Comparison of ENCODE assay signal across 7 cellular contexts in genomic region chr6:30006170-30007131, GRCh38. TPM values are rescaled to one million over a fixed set of nuclear protein-coding genes. Genes with fewer than 3 reads are reported as not detected.
A peak's percentile ranks its signal among the peaks of the same experiment; 100 is the strongest.
DNase-seq lines count a peak whose midpoint lies in the region; ATAC-seq, FAIRE-seq and TF ChIP-seq lines count a peak whose summit lies in the region.

No MANE protein-coding gene starts in this region.

- no peaks in the 10 kb centered on the region for H3K9me1 ChIP-seq in K562 (ENCODE audit: control insufficient read depth, insufficient read depth, low read length)

- 78% methylated on average over 50 of the region's 74 CpGs for WGBS in K562 (ENCODE audit: insufficient coverage, low coverage, missing lambda C conversion rate)

- TF ChIP-seq RAD21 in K562 (CRISPR knock-in tag; conservative IDR thresholded peaks at IDR 0.05 in 1 of 2, IDR thresholded peaks at IDR 0.05 in 1 of 2) = no peak

- no peaks in the 10 kb centered on the region for H4K20me1 ChIP-seq in K562 (replicated peaks; ENCODE audit: control insufficient read depth, insufficient read depth, low read length)

- H3K9me3 ChIP-seq in NT2/D1 (ENCODE audit: insufficient read depth, low read length) = no peaks in the 10 kb centered on the region
- H3K9me3 ChIP-seq in K562 (replicated peaks; ENCODE audit: control insufficient read depth, insufficient read depth, low read depth, low read length) = no peaks in the 10 kb centered on the region
- no peaks in the 10 kb centered on the region for H3K9me3 ChIP-seq in kidney (ENCODE audit: control insufficient read depth in 1 of 2, low read length in 2 of 2)

- no peaks in the 10 kb centered on the region for H3K36me3 ChIP-seq in NT2/D1 (ENCODE audit: insufficient read depth, insufficient read length, low read length)
- no peaks in the 10 kb centered on the region for H3K36me3 ChIP-seq in K562 (ENCODE audit: control insufficient read depth, insufficient read depth, low read length)
- H3K36me3 ChIP-seq in kidney (ENCODE audit: control insufficient read depth in 1 of 2, insufficient read depth in 2 of 2, low read length in 2 of 2) = peaks cover 0 to 4% of the 10 kb centered on the region in 2 donors

- no peak for TF ChIP-seq POLR2A in K562 (conservative IDR thresholded peaks at IDR 0.05)

- H3K4me1 ChIP-seq in NT2/D1 (ENCODE audit: insufficient read depth, insufficient read length) (no peaks in the 10 kb centered on the region), K562 (replicated peaks in 1 of 2; ENCODE audit: control insufficient read depth in 2 of 2, insufficient read depth in 2 of 2, low read length in 2 of 2) (peaks cover 0 to 10% of the 10 kb centered on the region in 2 experiments; a peak in 1 of 5 replicates), kidney (ENCODE audit: control insufficient read depth in 1 of 2, insufficient read depth in 1 of 2, low read depth in 1 of 2, low read length in 2 of 2) (peaks cover 0 to 7% of the 10 kb centered on the region in 2 donors)

- CTCF ChIA-PET in K562 (lab: Yijun Ruan, JAX; ENCODE audit: low intra/inter-chr PET ratio) = no interaction called here

- ATAC-seq in K562 = no peak
- no peak for ATAC-seq in HG02840 (IDR thresholded peaks at IDR 0.05; ENCODE audit: low FRiP score, unreplicated experiment)

- H3K27me3 ChIP-seq in NT2/D1 (ENCODE audit: insufficient read depth, insufficient read length) = peaks cover 61% of the 10 kb centered on the region
- H3K27me3 ChIP-seq in K562 (ENCODE audit: control insufficient read depth in 2 of 2, insufficient read depth in 2 of 2, low read length in 2 of 2) = no peaks in the 10 kb centered on the region

- POLR2A ChIA-PET in K562 (lab: Yijun Ruan, JAX) = no interaction called here

- H3K27ac ChIP-seq in K562 (ENCODE audit: extremely low read depth, low read depth, low read length) (no peak overlapping the region), kidney (ENCODE audit: low read depth in 2 of 2, low read length in 2 of 2) (no peak overlapping the region)

- FAIRE-seq in K562 (lab: Jason Lieb, UNC) = no peak
- no peak for FAIRE-seq in kidney (lab: Jason Lieb, UNC)
- no peak for FAIRE-seq in D721Med (lab: Jason Lieb, UNC)
- no peak for FAIRE-seq in urothelium cell line (lab: Jason Lieb, UNC)

- no TSS peak for BruUV-seq in K562 (replicated peaks; lab: Mats Ljungman, UMichigan)

- TF ChIP-seq EP300 in K562 (IDR thresholded peaks at IDR 0.05; ENCODE audit: low read length) = no peak

- no peak overlapping the region for H3K4me2 ChIP-seq in K562 (ENCODE audit: insufficient read depth, low read length)

- peak overlapping the region; percentile 56 for H3K9ac ChIP-seq in NT2/D1 (ENCODE audit: insufficient read length, low read depth)
- peak overlapping the region in 1 of 2 experiments; percentile 20; a peak in 1 of 4 replicates for H3K9ac ChIP-seq in K562 (ENCODE audit: insufficient read depth in 1 of 2, low read depth in 2 of 2, low read length in 2 of 2)
- H3K9ac ChIP-seq in kidney (ENCODE audit: low read length in 2 of 2) = peak overlapping the region; percentile 31 to 61

- in situ Hi-C loops in K562 (cut with MboI) = loop anchor here (10.0 kb wide), 1 partner anchor 272 kb away; no protein-coding TSS in a partner anchor

- H3K4me3 ChIP-seq in NT2/D1 (ENCODE audit: insufficient read length, low read depth) = peak overlapping the region; percentile 51
- no peak overlapping the region for H3K4me3 ChIP-seq in K562
- peak overlapping the region; percentile 63 to 74 for H3K4me3 ChIP-seq in kidney (ENCODE audit: low read length in 2 of 2)

- H2AFZ ChIP-seq in K562 (ENCODE audit: low read depth, low read length) = no peak overlapping the region

- no peaks in the 10 kb centered on the region for H3K79me2 ChIP-seq in K562 (ENCODE audit: control insufficient read depth, insufficient read depth, low read length)

- DNase-seq in NT2/D1 (ENCODE audit: low read depth, low spot score) (no peak), K562 (ENCODE audit: extremely low read depth in 1 of 4, low spot score in 3 of 4) (no peak), kidney (peak; percentile 84), D721Med (ENCODE audit: insufficient read length, low spot score) (no peak), urothelium cell line (ENCODE audit: low spot score) (no peak)
- peak; percentile 6 for DNase-seq in stimulated activated CD4-positive, alpha-beta T cell treated with anti-CD3 and anti-CD28 coated beads, Interleukin-1b, Interleukin-23, amount 100 ng/mL, for 48 hours

- TF ChIP-seq CTCF in K562 (IDR thresholded peaks at IDR 0.05 in 2 of 3, conservative IDR thresholded peaks at IDR 0.05 in 1 of 3; ENCODE audit: insufficient read depth in 2 of 3, low read depth in 1 of 3, low read length in 3 of 3) = no peak
- no peak for TF ChIP-seq CTCF in kidney (IDR thresholded peaks at IDR 0.05; ENCODE audit: borderline replicate concordance, extremely low read depth, insufficient read depth)
- no peak for TF ChIP-seq CTCF in D721Med (IDR thresholded peaks at IDR 0.05; ENCODE audit: insufficient read depth, missing control alignments)

- intact Hi-C loops in K562 (cut with micrococcal nuclease) (no loop called here), kidney (cut with DNase I) (no loop called here)

TF ChIP-seq in K562, 482 proteins besides CTCF, POLR2A, EP300 and RAD21:
- TF ChIP-seq POLR2G (IDR thresholded peaks at IDR 0.05; ENCODE audit: low read depth, low read length) (peak; percentile 42), GATA2 (CRISPR knock-in tag; IDR thresholded peaks at IDR 0.05) (no peak)

RNA-seq across cellular contexts. Expression of gene POLR1H, which starts 54.6 kb away (rescaled TPM):
- 19.9 and 30.6 TPM in 2 replicates for total RNA-seq in K562 (2011; cell fraction: chromatin; rRNA removed; ENCODE audit: low replicate concordance)
- total RNA-seq in K562 (2011; cell fraction: nucleolus; rRNA removed) = 30.3 and 30.7 TPM in 2 replicates
- 29.0 and 30.1 TPM in 2 replicates for total RNA-seq in K562 (2011; cell fraction: nucleoplasm; rRNA removed)
- total RNA-seq in K562 (2014; rRNA removed) = 92.2 and 119 TPM in 2 replicates
- 126 and 174 TPM in 2 replicates for total RNA-seq in K562 (2014; rRNA removed; fragmentation: Illumina TruSeq; extraction: Trizol)
- 150 and 160 TPM in 2 replicates for total RNA-seq in K562 (2015; rRNA removed; fragmentation: Illumina TruSeq; extraction: Trizol)
- 113 and 123 TPM in 2 replicates for total RNA-seq in K562 (2021)
- 143 and 156 TPM in 2 replicates for polyA plus RNA-seq in K562 (2011; rRNA removed)
- polyA plus RNA-seq in K562 (2011; cell fraction: cytosol; rRNA removed) = 189 and 193 TPM in 2 replicates
- 115 and 130 TPM in 2 replicates for polyA plus RNA-seq in K562 (2011; cell fraction: nucleus; rRNA removed)
- polyA plus RNA-seq in K562 (2012) = 130 and 140 TPM in 2 replicates
- 115 and 122 TPM in 2 replicates for polyA plus RNA-seq in K562 (2014; fragmentation: Illumina TruSeq; extraction: Trizol)
- 100 to 1,000 TPM; 322 to 333 TPM for polyA plus RNA-seq in K562 (2014; fragmentation: Nextera tagmentation; extraction: Ambion mirVana)
- 121 and 149 TPM in 2 replicates for polyA plus RNA-seq in K562 (2014; rRNA removed)
- 35.4 and 40.0 TPM in 2 replicates for polyA minus RNA-seq in K562 (2011; rRNA and poly(A)+ RNA removed)
- polyA minus RNA-seq in K562 (2011; cell fraction: cytosol; rRNA and poly(A)+ RNA removed) = 15.2 and 16.0 TPM in 2 replicates
- 15.9 and 21.0 TPM in 2 replicates for polyA minus RNA-seq in K562 (2011; cell fraction: nucleus; rRNA and poly(A)+ RNA removed)
- total RNA-seq in kidney = 23.3 TPM
- polyA plus RNA-seq in kidney (ENCODE audit: insufficient read depth, low read depth, low replicate concordance) = 52.8 TPM

Comparison
In these comparisons a context has a peak if more than half of its experiments do, and no peak if none do; other contexts are left out.
1. DNase-seq: peak in kidney (single experiment) and stimulated activated CD4-positive, alpha-beta T cell treated with anti-CD3 and anti-CD28 coated beads, Interleukin-1b, Interleukin-23, amount 100 ng/mL, for 48 hours (single experiment); none in NT2/D1 (single experiment), K562 (0 of 4), D721Med (single experiment) and urothelium cell line (single experiment).